1 cellular context compared by ENCODE assay signal in genomic region chr3:46238386-46238785, GRCh38.
TF ChIP-seq lines count a peak whose summit lies in the region.

No MANE protein-coding gene starts in this region.

TF ChIP-seq in GM23338, 12 proteins besides CTCF, POLR2A, EP300 and RAD21:
- TF ChIP-seq JUNB (IDR thresholded peaks at IDR 0.05; ENCODE audit: unreplicated experiment) (no peak), ZNF331 (CRISPR knock-in tag; IDR thresholded peaks at IDR 0.05; ENCODE audit: low read depth) (no peak), EZH2phosphoT487 (IDR thresholded peaks at IDR 0.05; ENCODE audit: unreplicated experiment) (no peak), ZNF114 (CRISPR knock-in tag; IDR thresholded peaks at IDR 0.05) (no peak), POLR2AphosphoS5 (IDR thresholded peaks at IDR 0.05; ENCODE audit: low read depth) (no peak), STAT1 (IDR thresholded peaks at IDR 0.05; ENCODE audit: unreplicated experiment) (no peak), REST (IDR thresholded peaks at IDR 0.05; ENCODE audit: unreplicated experiment) (no peak), NANOG (IDR thresholded peaks at IDR 0.05; ENCODE audit: borderline replicate concordance) (no peak), ZNF462 (CRISPR knock-in tag; IDR thresholded peaks at IDR 0.05) (no peak), ETS1 (IDR thresholded peaks at IDR 0.05) (no peak), EZH2 (IDR thresholded peaks at IDR 0.05; ENCODE audit: low read depth, unreplicated experiment) (no peak), CREB1 (CRISPR knock-in tag; IDR thresholded peaks at IDR 0.05; ENCODE audit: low read depth) (no peak)
TF ChIP-seq in GM23338: peak in this region for 0.
